1 cellular context compared by ENCODE assay signal in the genomic region with DNA sequence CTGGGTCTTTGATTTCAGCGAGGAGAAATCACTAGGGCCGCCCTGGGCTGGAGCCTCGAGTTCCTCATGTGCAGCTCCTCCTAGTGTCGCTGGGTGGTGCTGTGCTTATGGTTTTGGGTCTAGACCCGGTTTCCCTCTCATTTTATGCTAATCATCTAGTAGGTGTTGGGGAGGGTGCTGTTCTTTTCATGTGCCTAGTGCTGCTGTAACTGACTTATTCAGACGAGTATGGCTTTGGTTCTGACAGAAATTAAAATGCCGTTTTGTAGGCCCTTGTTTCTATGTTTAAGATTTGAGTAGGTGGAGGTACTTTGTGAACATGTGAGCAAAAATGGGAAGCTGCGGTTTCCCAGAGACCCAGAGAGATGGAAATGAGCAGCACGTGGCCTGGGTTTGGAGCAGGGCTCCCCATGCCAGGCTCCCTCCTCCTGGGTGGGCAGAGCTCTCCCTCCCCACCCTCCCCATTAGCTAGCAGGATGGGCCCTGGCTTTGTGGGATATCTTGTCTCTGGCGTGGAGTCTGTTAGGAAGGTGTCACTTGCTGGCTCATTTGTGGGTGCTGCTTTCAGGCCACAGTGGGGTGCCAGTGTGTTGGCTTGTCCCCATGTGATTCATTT.
A peak's percentile ranks its signal among the peaks of the same experiment; 100 is the strongest.
TF ChIP-seq lines count a peak whose summit lies in the region.

No MANE protein-coding gene starts in this region.

TF ChIP-seq in GM12878, 131 proteins besides CTCF, POLR2A, EP300 and RAD21 (continued from another document):
- TF ChIP-seq, protein P1, sequence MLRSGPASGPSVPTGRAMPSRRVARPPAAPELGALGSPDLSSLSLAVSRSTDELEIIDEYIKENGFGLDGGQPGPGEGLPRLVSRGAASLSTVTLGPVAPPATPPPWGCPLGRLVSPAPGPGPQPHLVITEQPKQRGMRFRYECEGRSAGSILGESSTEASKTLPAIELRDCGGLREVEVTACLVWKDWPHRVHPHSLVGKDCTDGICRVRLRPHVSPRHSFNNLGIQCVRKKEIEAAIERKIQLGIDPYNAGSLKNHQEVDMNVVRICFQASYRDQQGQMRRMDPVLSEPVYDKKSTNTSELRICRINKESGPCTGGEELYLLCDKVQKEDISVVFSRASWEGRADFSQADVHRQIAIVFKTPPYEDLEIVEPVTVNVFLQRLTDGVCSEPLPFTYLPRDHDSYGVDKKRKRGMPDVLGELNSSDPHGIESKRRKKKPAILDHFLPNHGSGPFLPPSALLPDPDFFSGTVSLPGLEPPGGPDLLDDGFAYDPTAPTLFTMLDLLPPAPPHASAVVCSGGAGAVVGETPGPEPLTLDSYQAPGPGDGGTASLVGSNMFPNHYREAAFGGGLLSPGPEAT (IDR thresholded peaks at IDR 0.05; ENCODE audit: low read depth), result 0 out of 2 replicates have a peak, but pooled peaks have one; percentile 28
- TF ChIP-seq IKZF1 (conservative IDR thresholded peaks at IDR 0.05) (0 out of 2 replicates have a peak, but pooled peaks have one; percentile 36), POU2F2 (IDR thresholded peaks at IDR 0.05; ENCODE audit: borderline replicate concordance, low read depth, low read length) (peak; percentile 82; the same call in 2 of the 3 replicates), TCF7 (IDR thresholded peaks at IDR 0.05; ENCODE audit: borderline replicate concordance) (no peak), SMC3 (IDR thresholded peaks at IDR 0.05; ENCODE audit: borderline replicate concordance, low read length) (peak; percentile 81; the same call in 1 of the 2 replicates), BHLHE40 (IDR thresholded peaks at IDR 0.05; ENCODE audit: borderline replicate concordance in 1 of 2, low read depth in 2 of 2, low read length in 1 of 2) (peak; percentile 10 to 56; a peak in 2 of 4 replicates), GATAD2B (conservative IDR thresholded peaks at IDR 0.05; ENCODE audit: low read depth) (no peak)
